13 cellular contexts compared by ENCODE assay signal in genomic region chr2:217691920-217692666, GRCh38.
DNase-seq lines count a peak whose midpoint lies in the region; ATAC-seq and TF ChIP-seq lines count a peak whose summit lies in the region.
"Had no signal": no experiment of that assay in that cellular context is flagged by ENCODE, and none has a peak within 500 bp of the region (broad histone marks: within the 10 kb centered on the region; RNA-seq: fewer than 3 reads in every experiment).

No MANE protein-coding gene starts in this region.

- intact Hi-C loops in MCF 10A (cut with micrococcal nuclease) (no loop called here), right cardiac atrium (cut with DNase I) (no loop called here), gastrocnemius medialis (cut with DNase I; ENCODE audit: low total_unique reads) (no loop called here), head of caudate nucleus (cut with DNase I) (no loop called here)

- H3K4me3 Mint-ChIP-seq in MCF 10A (ENCODE audit: unreplicated experiment): no peak overlapping the region

- H3K4me1 ChIP-seq in right cardiac atrium (ENCODE audit: control insufficient read depth, insufficient read depth, low read length) (peaks cover 11% of the 10 kb centered on the region), gastrocnemius medialis (peaks cover 5% of the 10 kb centered on the region in 2 donors)

- peak overlapping the region; percentile 71 for H3K27ac Mint-ChIP-seq in MCF 10A (ENCODE audit: low read depth, unreplicated experiment)

- H3K4me1 Mint-ChIP-seq in MCF 10A (ENCODE audit: insufficient read depth, unreplicated experiment): peaks cover 14% of the 10 kb centered on the region

- in situ Hi-C loops in gastrocnemius medialis (cut with MboI; ENCODE audit: low sequenced_read_pairs in 4 of 4): no loop called here

- H3K27me3 Mint-ChIP-seq in MCF 10A (ENCODE audit: insufficient read depth, unreplicated experiment): no peaks in the 10 kb centered on the region

- no peaks in the 10 kb centered on the region for H3K9me3 Mint-ChIP-seq in MCF 10A (ENCODE audit: unreplicated experiment)

- H3K27me3 ChIP-seq in right cardiac atrium (ENCODE audit: control insufficient read depth, insufficient read depth): no peaks in the 10 kb centered on the region
- no peaks in the 10 kb centered on the region for H3K27me3 ChIP-seq in gastrocnemius medialis

- DNase-seq in EH (ENCODE audit: low read depth): peak; percentile 91
- peak; percentile 55 for DNase-seq in MCF 10A (ENCODE audit: unreplicated experiment)
- peak; percentile 71 to 88 (median 72) for DNase-seq in right cardiac atrium
- peak in 1 of 2 donors; percentile 54 for DNase-seq in gastrocnemius medialis
- DNase-seq in NCI-H1436 treated with DMSO at 0.1 percent for 48 hours (lab: John Stamatoyannopoulos, UW): no peak
- no peak for DNase-seq in head of caudate nucleus
- DNase-seq: activated CD4-positive, alpha-beta T cell treated with anti-CD3 and anti-CD28 coated beads, Interleukin-2, amount 50 U/mL, for 48 hours; cortex of kidney; hypothalamus; NCI-H2029 treated with DMSO at 0.1 percent for 48 hours had no signal

- H3K4me3 ChIP-seq in right cardiac atrium (ENCODE audit: low read length) (no peak overlapping the region), gastrocnemius medialis (no peak overlapping the region)

- H3K27ac ChIP-seq in right cardiac atrium (ENCODE audit: low read length) (peak overlapping the region; percentile 62), gastrocnemius medialis (peak overlapping the region in 3 of 4 donors; percentile 25 to 37 (median 29))
- H3K27ac ChIP-seq: C4-2B had no signal

- TF ChIP-seq CTCF in MCF 10A (IDR thresholded peaks at IDR 0.05; ENCODE audit: unreplicated experiment) (no peak), gastrocnemius medialis (IDR thresholded peaks at IDR 0.05 in 4 of 5, conservative IDR thresholded peaks at IDR 0.05 in 1 of 5) (no peak)

- H3K36me3 Mint-ChIP-seq in MCF 10A (ENCODE audit: insufficient read depth, unreplicated experiment): no peaks in the 10 kb centered on the region

- WGBS in right cardiac atrium: 72% methylated on average over 7 of the region's 7 CpGs

- no peaks in the 10 kb centered on the region for H3K9me3 ChIP-seq in right cardiac atrium (ENCODE audit: control insufficient read depth, low read length)
- no peaks in the 10 kb centered on the region for H3K9me3 ChIP-seq in gastrocnemius medialis

- H3K36me3 ChIP-seq in gastrocnemius medialis: no peaks in the 10 kb centered on the region

- peak; percentile 77 to 89 for ATAC-seq in right cardiac atrium
- ATAC-seq in gastrocnemius medialis: peak; percentile 48 to 69
- no peak for ATAC-seq in GM18519 (IDR thresholded peaks at IDR 0.05; ENCODE audit: low FRiP score, unreplicated experiment)
- ATAC-seq in GM18517 (IDR thresholded peaks at IDR 0.05; ENCODE audit: unreplicated experiment): no peak

- TF ChIP-seq POLR2A in gastrocnemius medialis (IDR thresholded peaks at IDR 0.05): no peak

- POLR2A ChIA-PET in MCF 10A (lab: Yijun Ruan, JAX): interaction anchor here (0.7 kb wide), 2 partner anchors 8 to 70 kb away, joined by 3 to 4 read pairs; no protein-coding TSS in a partner anchor

- CTCF ChIA-PET in MCF 10A (lab: Yijun Ruan, JAX): interaction anchor here (1.0 kb wide), 1 partner anchor 21 kb away, joined by 3 read pairs; no protein-coding TSS in a partner anchor

- no TSS peak for BruUV-seq in MCF 10A (replicated peaks; lab: Mats Ljungman, UMichigan)

Comparison
In these comparisons a context has a peak if more than half of its experiments do, and no peak if none do; other contexts are left out.
1. DNase-seq: peak in EH (single experiment), MCF 10A (single experiment) and right cardiac atrium (3 of 3); none in NCI-H1436 treated with DMSO at 0.1 percent for 48 hours (single experiment) and head of caudate nucleus (0 of 42).
2. ATAC-seq: peak in right cardiac atrium (2 of 2) and gastrocnemius medialis (2 of 2); none in GM18519 (single experiment) and GM18517 (single experiment).